ENCODE assay signal across 8 cellular contexts in the genomic region with DNA sequence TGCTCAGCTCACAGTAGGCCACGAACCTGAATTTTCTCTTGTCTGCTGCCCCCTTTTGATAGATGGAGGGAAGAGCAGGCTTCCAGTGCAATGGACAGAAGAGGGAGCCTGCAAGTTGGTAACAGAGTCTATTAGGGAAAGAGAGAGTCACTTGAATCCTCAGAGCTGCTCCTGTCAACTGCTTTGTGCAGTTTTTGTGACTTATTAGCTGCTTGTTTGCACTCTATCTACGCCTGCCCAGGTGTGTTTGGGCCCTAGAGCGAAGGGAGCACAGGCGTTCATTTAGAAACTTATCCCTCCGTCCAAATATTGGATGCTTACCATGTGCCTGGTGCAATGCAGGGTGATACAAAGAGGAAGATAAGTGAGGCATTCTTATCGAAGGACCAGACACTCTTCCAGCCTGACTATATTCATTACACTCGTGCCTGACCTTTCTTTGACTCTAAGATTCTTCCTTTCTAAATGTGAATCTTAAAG. TPM values are rescaled to one million over a fixed set of nuclear protein-coding genes. Genes with fewer than 3 reads are reported as not detected.
DNase-seq lines count a peak whose midpoint lies in the region; ATAC-seq, FAIRE-seq and TF ChIP-seq lines count a peak whose summit lies in the region.

No MANE protein-coding gene starts in this region.

- TF ChIP-seq POLR2A in GM12878 (IDR thresholded peaks at IDR 0.05; ENCODE audit: low read depth, low read length), result no peak

- no TSS peak for BruUV-seq in GM12878 (replicated peaks; lab: Mats Ljungman, UMichigan)

- no peak overlapping the region for H3K4me3 ChIP-seq in GM12878
- no peak overlapping the region for H3K4me3 ChIP-seq in iPS-20b (ENCODE audit: low read length)

- no peaks in the 10 kb centered on the region for H3K27me3 Mint-ChIP-seq in T-helper 2 cell treated with Interferon-gamma antibody and Interleukin-4, amounts not matched to agents 5 μg/mL and 100 μg/mL, for 36 hours (ENCODE audit: low read depth)

- H3K9me3 Mint-ChIP-seq in T-helper 2 cell treated with Interferon-gamma antibody and Interleukin-4, amounts not matched to agents 5 μg/mL and 100 μg/mL, for 36 hours, result no peaks in the 10 kb centered on the region

- peak; percentile 76 for FAIRE-seq in A204.1 (lab: Jason Lieb, UNC)
- no peak for FAIRE-seq in GM12878 (lab: Jason Lieb, UNC)

- no peak overlapping the region for H3K27ac Mint-ChIP-seq in T-helper 2 cell treated with Interferon-gamma antibody and Interleukin-4, amounts not matched to agents 5 μg/mL and 100 μg/mL, for 36 hours

- no peak overlapping the region for H3K4me3 Mint-ChIP-seq in T-helper 2 cell treated with Interferon-gamma antibody and Interleukin-4, amounts not matched to agents 5 μg/mL and 100 μg/mL, for 36 hours

- SMC1A ChIA-PET in GM12878 (lab: Charles Lee; ENCODE audit: uncharacterized antibody, unreplicated experiment), result interaction anchor here (0.7 to 4.5 kb wide), 20 partner anchors 9 to 147 kb away, joined by 3 to 61 read pairs (median 6); partner anchors contain the start of gene TBPL1

- peak; percentile 80 for TF ChIP-seq RAD21 in GM12878 (IDR thresholded peaks at IDR 0.05; ENCODE audit: insufficient read depth, low read depth, low read length)

- RAD21 ChIA-PET in GM12878 (lab: Charles Lee; ENCODE audit: unreplicated experiment), result interaction anchor here (0.6 to 3.1 kb wide), 12 partner anchors 10 to 1582 kb away, joined by 3 to 35 read pairs (median 4); no protein-coding TSS in a partner anchor

- no peaks in the 10 kb centered on the region for H3K36me3 Mint-ChIP-seq in T-helper 2 cell treated with Interferon-gamma antibody and Interleukin-4, amounts not matched to agents 5 μg/mL and 100 μg/mL, for 36 hours (ENCODE audit: low read depth)

- in situ Hi-C loops in GM12878 (cut with MboI), result loop anchor here (10.0 kb wide), 1 partner anchor 139 kb away; no protein-coding TSS in a partner anchor

- H3K27me3 ChIP-seq in GM12878 (replicated peaks in 1 of 2; ENCODE audit: control insufficient read depth in 2 of 2, insufficient read depth in 2 of 2, low read length in 1 of 2), result no peaks in the 10 kb centered on the region
- H3K27me3 ChIP-seq in iPS-20b (ENCODE audit: insufficient read depth, low read length), result no peaks in the 10 kb centered on the region

- CTCF ChIA-PET in GM12878 (lab: Yijun Ruan, JAX), result interaction anchor here (0.6 to 9.5 kb wide), 42 partner anchors 10 to 813 kb away, joined by 3 to 216 read pairs (median 5); partner anchors contain the start of gene SLC2A12

- 41% methylated on average over 7 of the region's 7 CpGs for WGBS in GM12878 (ENCODE audit: insufficient coverage, insufficient replicate concordance, low lambda C conversion rate, missing lambda C conversion rate)

- intact Hi-C loops in GM12878 (cut with micrococcal nuclease; ENCODE audit: unreplicated experiment), result loop anchor here (1.0 kb wide), 2 partner anchors 91 to 140 kb away; no protein-coding TSS in a partner anchor

- no peaks in the 10 kb centered on the region for H3K9me3 ChIP-seq in GM12878 (replicated peaks; ENCODE audit: control insufficient read depth, insufficient read depth, low read length)
- H3K9me3 ChIP-seq in iPS-20b (ENCODE audit: insufficient read depth, low read depth, low read length), result no peaks in the 10 kb centered on the region

- H3K4me1 ChIP-seq in GM12878 (ENCODE audit: control insufficient read depth, insufficient read depth, low read length), result no peaks in the 10 kb centered on the region
- H3K4me1 ChIP-seq in iPS-20b (ENCODE audit: insufficient read depth, low read length), result peaks cover 22% of the 10 kb centered on the region

- ATAC-seq in GM18499 (IDR thresholded peaks at IDR 0.05; ENCODE audit: insufficient read depth, unreplicated experiment) (peak; percentile 61), HG02870 (IDR thresholded peaks at IDR 0.05; ENCODE audit: unreplicated experiment) (peak; percentile 93), GM12878 (peak; percentile 97)

- no peak overlapping the region for H3K4me2 ChIP-seq in GM12878 (ENCODE audit: control insufficient read depth, insufficient read depth)

- no peak overlapping the region for H3K27ac ChIP-seq in GM12878 (ENCODE audit: control insufficient read depth, insufficient read depth)
- no peak overlapping the region for H3K27ac ChIP-seq in iPS-20b (ENCODE audit: low read length)

- H3K9ac ChIP-seq in GM12878 (ENCODE audit: control insufficient read depth, insufficient read depth, low read length), result no peak overlapping the region
- 0 out of 2 replicates have a peak overlapping the region, but pooled peaks have one; percentile 29 for H3K9ac ChIP-seq in iPS-20b (ENCODE audit: low read depth, low read length)

- no peaks in the 10 kb centered on the region for H4K20me1 ChIP-seq in GM12878 (ENCODE audit: control insufficient read depth, insufficient read depth)

- H3K79me2 ChIP-seq in GM12878 (ENCODE audit: control insufficient read depth, insufficient read depth, low read length), result no peaks in the 10 kb centered on the region

- H3K36me3 ChIP-seq in GM12878 (ENCODE audit: control insufficient read depth in 2 of 2, insufficient read depth in 2 of 2, low read length in 1 of 2), result no peaks in the 10 kb centered on the region
- H3K36me3 ChIP-seq in iPS-20b (ENCODE audit: insufficient read depth, low read depth, low read length), result no peaks in the 10 kb centered on the region

- no peak for TF ChIP-seq EP300 in GM12878 (IDR thresholded peaks at IDR 0.05; ENCODE audit: borderline replicate concordance in 1 of 2, control insufficient read depth in 1 of 2, low read depth in 2 of 2, low read length in 2 of 2)

- POLR2A ChIA-PET in GM12878 (lab: Charles Lee), result interaction anchor here (0.6 kb wide), 1 partner anchor 77 kb away, joined by 3 read pairs; no protein-coding TSS in a partner anchor

- DNase-seq in NCI-H187 treated with DMSO at 0.1 percent for 48 hours (lab: John Stamatoyannopoulos, UW) (peak; percentile 56), GM12878 (ENCODE audit: low read depth, low spot score) (no peak)
- DNase-seq in T-helper 2 cell treated with Interferon-gamma antibody and Interleukin-4, amounts not matched to agents 5 μg/mL and 100 μg/mL, for 36 hours (ENCODE audit: low spot score), result peak; percentile 26
- peak; percentile 4 to 24 for DNase-seq in stimulated activated CD4-positive, alpha-beta T cell treated with anti-CD3 and anti-CD28 coated beads, Interleukin-12 subunit alpha, Interleukin-12 subunit beta, amount 100 ng/mL, for 24 hours (ENCODE audit: low read depth in 2 of 2)

- TF ChIP-seq CTCF in GM12878 (IDR thresholded peaks at IDR 0.05 in 2 of 3, conservative IDR thresholded peaks at IDR 0.05 in 1 of 3; ENCODE audit: control insufficient read depth in 2 of 3, extremely low read depth in 1 of 3, insufficient read depth in 1 of 3, low read depth in 3 of 3, low read length in 3 of 3), result peak; percentile 86 to 94 (median 88)

- H3K4me1 Mint-ChIP-seq in T-helper 2 cell treated with Interferon-gamma antibody and Interleukin-4, amounts not matched to agents 5 μg/mL and 100 μg/mL, for 36 hours (ENCODE audit: low read depth), result no peaks in the 10 kb centered on the region

- no peak overlapping the region for H2AFZ ChIP-seq in GM12878 (ENCODE audit: control insufficient read depth, low read depth, low read length)

TF ChIP-seq in GM12878, 131 proteins besides CTCF, POLR2A, EP300 and RAD21 (continues in another document):
- TF ChIP-seq SMC3 (IDR thresholded peaks at IDR 0.05; ENCODE audit: borderline replicate concordance, low read length), result peak; percentile 86; the same call in 1 of the 2 replicates
- TF ChIP-seq ZZZ3 (IDR thresholded peaks at IDR 0.05; ENCODE audit: control insufficient read depth, insufficient read length, low read depth), result no peak
- 0 out of 2 replicates have a peak, but pooled peaks have one; percentile 22 for TF ChIP-seq YY1 (IDR thresholded peaks at IDR 0.05; ENCODE audit: low read depth, low read length)
- TF ChIP-seq E2F8 (IDR thresholded peaks at IDR 0.05; ENCODE audit: low read depth, partially characterized antibody), result no peak

RNA-seq across cellular contexts. Expression of gene SLC2A12, which starts 11.6 kb away (rescaled TPM):
- total RNA-seq in GM12878 (2013; cell fraction: nucleolus; rRNA removed), result 0.12 and 0.21 TPM in 2 replicates
- total RNA-seq in GM12878 (2014; rRNA removed) (not detected in 2 replicates), GM12878 (2014; rRNA removed; fragmentation: Illumina TruSeq; extraction: Trizol) (not detected in 2 replicates), GM12878 (2021) (0.05 TPM in 1 of 2 replicates, not detected in the other)
- polyA plus RNA-seq in GM12878 (2011; ENCODE audit: low read depth), result 0.05 TPM
- polyA plus RNA-seq in GM12878 (2011; rRNA removed) (0.10 and 0.12 TPM in 2 replicates), GM12878 (2014; fragmentation: Illumina TruSeq; extraction: Trizol) (0.01 TPM in 1 of 2 replicates, not detected in the other), GM12878 (2014; fragmentation: Nextera tagmentation; extraction: Ambion mirVana) (not detected), GM12878 (2014; rRNA removed) (0.04 TPM in 1 of 2 replicates, not detected in the other), GM12878 (2016; fragmentation: Nextera tagmentation; extraction: Ambion mirVana) (not detected)
- 0.07 TPM in 2 replicates for polyA plus RNA-seq in GM12878 (2011; cell fraction: cytosol; rRNA removed)
- polyA plus RNA-seq in GM12878 (2011; cell fraction: nucleus; rRNA removed), result 0.07 TPM in 2 replicates
- polyA plus RNA-seq in GM12878 (2012), result 0.05 and 0.07 TPM in 2 replicates
- polyA minus RNA-seq in GM12878 (2011; rRNA and poly(A)+ RNA removed), result 0.22 and 0.41 TPM in 2 replicates
- not detected in 2 replicates for polyA minus RNA-seq in GM12878 (2011; cell fraction: cytosol; rRNA and poly(A)+ RNA removed)
- polyA minus RNA-seq in GM12878 (2011; cell fraction: nucleus; rRNA and poly(A)+ RNA removed), result 0.10 and 0.12 TPM in 2 replicates
